8 cellular contexts compared by ENCODE assay signal in genomic region chr7:23261843-23262452, GRCh38. TPM values are rescaled to one million over a fixed set of nuclear protein-coding genes. Genes with fewer than 3 reads are reported as not detected.
DNase-seq lines count a peak whose midpoint lies in the region; ATAC-seq, FAIRE-seq and TF ChIP-seq lines count a peak whose summit lies in the region.

No MANE protein-coding gene starts in this region.

- no peaks in the 10 kb centered on the region for H3K9me3 ChIP-seq in SJSA1 (replicated peaks)

- H3K4me1 ChIP-seq in SJSA1 (replicated peaks) = no peaks in the 10 kb centered on the region

- peak; percentile 79 for TF ChIP-seq CTCF in D721Med (IDR thresholded peaks at IDR 0.05; ENCODE audit: insufficient read depth, missing control alignments)

- ATAC-seq in GM21526 (IDR thresholded peaks at IDR 0.05; ENCODE audit: low FRiP score, unreplicated experiment) = peak; percentile 78
- ATAC-seq in Right ventricle myocardium superior (ENCODE audit: poor library complexity) = peak; percentile 86
- ATAC-seq in sciatic nerve = peak; percentile 84

- no peak for FAIRE-seq in D721Med (lab: Jason Lieb, UNC)

- intact Hi-C loops in Right ventricle myocardium superior (cut with DNase I) (no loop called here), sciatic nerve (cut with DNase I) (no loop called here)

- H3K27me3 ChIP-seq in SJSA1 (replicated peaks) = no peaks in the 10 kb centered on the region

- no peaks in the 10 kb centered on the region for H3K36me3 ChIP-seq in SJSA1

- DNase-seq in D721Med (ENCODE audit: insufficient read length, low spot score) = peak; percentile 42
- DNase-seq in Kasumi-1 (lab: John Stamatoyannopoulos, UW) = peak; percentile 86
- peak; percentile 30 to 62 for DNase-seq in SJSA1 (ENCODE audit: low read depth in 1 of 2, low spot score in 2 of 2)
- DNase-seq in activated naive CD4-positive, alpha-beta T cell treated with Interleukin-2 at 50 U/mL for 16 hours = peak; percentile 53
- peak; percentile 63 for DNase-seq in Right ventricle myocardium superior
- DNase-seq in sciatic nerve (ENCODE audit: low spot score) = peak; percentile 77
- DNase-seq in NCI-H187 (lab: John Stamatoyannopoulos, UW) = no peak

- no peak overlapping the region for H3K4me3 ChIP-seq in SJSA1

- H3K27ac ChIP-seq in SJSA1 = no peak overlapping the region

RNA-seq across cellular contexts. Expression of gene GPNMB, which starts 15.4 kb away (rescaled TPM):
- 0.75 and 1.1 TPM in 2 replicates for total RNA-seq in SJSA1 (2014; rRNA removed; shearing (Covaris generic))
- total RNA-seq in Right ventricle myocardium superior (248 TPM), sciatic nerve (145 TPM)

RNA-seq across cellular contexts. Expression of gene MALSU1, which starts 37.2 kb away (rescaled TPM):
- 94.0 and 139 TPM in 2 replicates for total RNA-seq in SJSA1 (2014; rRNA removed; shearing (Covaris generic))
- total RNA-seq in Right ventricle myocardium superior (112 TPM), sciatic nerve (44.7 TPM)

Comparison
In these comparisons a context has a peak if more than half of its experiments do, and no peak if none do; other contexts are left out.
1. DNase-seq: peak in D721Med (single experiment), Kasumi-1 (2 of 2), SJSA1 (2 of 2), activated naive CD4-positive, alpha-beta T cell treated with Interleukin-2 at 50 U/mL for 16 hours (single experiment), Right ventricle myocardium superior (single experiment) and sciatic nerve (single experiment); none in NCI-H187 (0 of 2).
2. RNA of gene GPNMB, which starts 15.4 kb away (total RNA-seq): 248 TPM in Right ventricle myocardium superior (single experiment) and 145 TPM in sciatic nerve (single experiment); 0.75 to 1.1 TPM in SJSA1; every median in the first group is over 10 times any median in the second.
3. Peak in every context shown above with its lines, with median percentiles within 50 percentile points of each other: ATAC-seq.